In genomic region chr18:40485318-40485717, GRCh38 we compare ENCODE assay signal across 23 cellular contexts.
DNase-seq lines count a peak whose midpoint lies in the region; ATAC-seq and TF ChIP-seq lines count a peak whose summit lies in the region.
"Had no signal": no experiment of that assay in that cellular context is flagged by ENCODE, and none has a peak within 500 bp of the region (broad histone marks: within the 10 kb centered on the region; RNA-seq: fewer than 3 reads in every experiment).

No MANE protein-coding gene starts in this region.

- no peak overlapping the region for H3K4me3 ChIP-seq in adipocyte (ENCODE audit: low read length)
- H3K4me3 ChIP-seq in fibroblast of pulmonary artery (replicated peaks; ENCODE audit: low read depth, low read length) = no peak overlapping the region
- no peak overlapping the region for H3K4me3 ChIP-seq in suprapubic skin
- H3K4me3 ChIP-seq: coronary artery, gastroesophageal sphincter, thoracic aorta had no signal

- H3K27me3 ChIP-seq in adipocyte (replicated peaks; ENCODE audit: control insufficient read depth, insufficient read depth, low read length) (no peaks in the 10 kb centered on the region), suprapubic skin (no peaks in the 10 kb centered on the region)
- H3K27me3 ChIP-seq: gastroesophageal sphincter had no signal

- no peak overlapping the region for H3K27ac Mint-ChIP-seq in WTC11
- H3K27ac Mint-ChIP-seq: T-cell had no signal

- no peak overlapping the region for H3K9ac ChIP-seq in adipocyte (ENCODE audit: low read length)

- no peak overlapping the region for H3K4me3 Mint-ChIP-seq in WTC11
- H3K4me3 Mint-ChIP-seq: neural crest cell, T-cell had no signal

- H3K27ac ChIP-seq in suprapubic skin = no peak overlapping the region
- H3K27ac ChIP-seq: coronary artery, gastroesophageal sphincter, thoracic aorta had no signal

- no peaks in the 10 kb centered on the region for H3K4me1 Mint-ChIP-seq in WTC11
- H3K4me1 Mint-ChIP-seq: neural crest cell, T-cell had no signal

- peaks cover 2% of the 10 kb centered on the region; the same call in 1 of the 2 replicates for H3K27me3 Mint-ChIP-seq in WTC11 (ENCODE audit: low read depth)
- H3K27me3 Mint-ChIP-seq: T-cell had no signal

- CTCF ChIA-PET in WTC11 (lab: Charles Lee) = no interaction called here

- DNase-seq in GM04503 (ENCODE audit: low read depth) (peak; percentile 35), adipocyte (ENCODE audit: low read depth) (peak; percentile 64), fibroblast of pulmonary artery (ENCODE audit: low read depth) (peak; percentile 45), renal cortical epithelial cell (ENCODE audit: low read depth) (peak; percentile 27), suprapubic skin (ENCODE audit: low spot score in 2 of 2) (no peak), NCI-H510A (lab: John Stamatoyannopoulos, UW) (no peak), WTC11 (ENCODE audit: low spot score) (no peak)
- DNase-seq: activated CD4-positive, alpha-beta T cell treated with anti-CD3 and anti-CD28 coated beads, Interleukin-2, amount 50 U/mL, for 1 hour; activated gamma-delta T cell treated with Interleukin-2 at 50 U/mL for 16 hours; anterior cingulate cortex; Caco-2; EL; Karpas-422; midbrain; NCI-H1105; NCI-H2107; NCI-H524 treated with DMSO at 0.1 percent for 48 hours; T-cell had no signal

- POLR2A ChIA-PET in WTC11 (lab: Charles Lee) = no interaction called here

- ATAC-seq in GM21619 (IDR thresholded peaks at IDR 0.05; ENCODE audit: unreplicated experiment) = no peak
- ATAC-seq in WTC11 = no peak
- ATAC-seq: gastroesophageal sphincter, T-cell had no signal

- no peaks in the 10 kb centered on the region for H3K36me3 Mint-ChIP-seq in WTC11
- H3K36me3 Mint-ChIP-seq: T-cell had no signal

- TF ChIP-seq POLR2A in suprapubic skin (IDR thresholded peaks at IDR 0.05) = no peak

- TF ChIP-seq CTCF in fibroblast of pulmonary artery (IDR thresholded peaks at IDR 0.05; ENCODE audit: low read length, missing control alignments) (no peak), suprapubic skin (IDR thresholded peaks at IDR 0.05) (no peak), WTC11 (IDR thresholded peaks at IDR 0.05) (no peak)

- no peak for TF ChIP-seq EP300 in suprapubic skin (IDR thresholded peaks at IDR 0.05)

- no peaks in the 10 kb centered on the region for H3K4me1 ChIP-seq in adipocyte (ENCODE audit: control insufficient read depth, insufficient read depth, low read length)
- no peaks in the 10 kb centered on the region for H3K4me1 ChIP-seq in suprapubic skin
- H3K4me1 ChIP-seq: Caco-2, gastroesophageal sphincter had no signal

- H3K9me3 ChIP-seq in adipocyte (ENCODE audit: control insufficient read depth, low read length) = no peaks in the 10 kb centered on the region
- H3K9me3 ChIP-seq in suprapubic skin = no peaks in the 10 kb centered on the region
- H3K9me3 ChIP-seq: Caco-2, gastroesophageal sphincter, thoracic aorta had no signal

- H3K9me3 Mint-ChIP-seq in WTC11 = no peaks in the 10 kb centered on the region
- H3K9me3 Mint-ChIP-seq: neural crest cell had no signal

- no peaks in the 10 kb centered on the region for H3K36me3 ChIP-seq in adipocyte (ENCODE audit: control insufficient read depth, insufficient read depth, low read length, severe bottlenecking)
- H3K36me3 ChIP-seq in suprapubic skin = no peaks in the 10 kb centered on the region
- H3K36me3 ChIP-seq: gastroesophageal sphincter, thoracic aorta had no signal

TF ChIP-seq in WTC11, 78 proteins besides CTCF, POLR2A, EP300 and RAD21:
- TF ChIP-seq ZNF416 (CRISPR knock-in tag; IDR thresholded peaks at IDR 0.05) = no peak
- no peak for TF ChIP-seq RELA (CRISPR knock-in tag; IDR thresholded peaks at IDR 0.05; ENCODE audit: borderline replicate concordance)
- no peak for TF ChIP-seq ELF4 (CRISPR knock-in tag; IDR thresholded peaks at IDR 0.05; ENCODE audit: low read depth)
- no peak for TF ChIP-seq ZNF121 (CRISPR knock-in tag; IDR thresholded peaks at IDR 0.05)
- TF ChIP-seq E2F5 (CRISPR knock-in tag; IDR thresholded peaks at IDR 0.05) = no peak
- no peak for TF ChIP-seq ZMAT4 (CRISPR knock-in tag; IDR thresholded peaks at IDR 0.05)
- TF ChIP-seq ZNF512 (CRISPR knock-in tag; IDR thresholded peaks at IDR 0.05; ENCODE audit: borderline replicate concordance) = no peak
- TF ChIP-seq ZNF532 (CRISPR knock-in tag; IDR thresholded peaks at IDR 0.05; ENCODE audit: borderline replicate concordance) = no peak
- no peak for TF ChIP-seq SMAD4 (CRISPR knock-in tag; IDR thresholded peaks at IDR 0.05)
- TF ChIP-seq GTF2I (CRISPR knock-in tag; conservative IDR thresholded peaks at IDR 0.05) = no peak

Comparison
In these comparisons a context has a peak if more than half of its experiments do, and no peak if none do; other contexts are left out.
1. DNase-seq: peak in GM04503 (single experiment), adipocyte (single experiment), fibroblast of pulmonary artery (single experiment) and renal cortical epithelial cell (single experiment); none in suprapubic skin (0 of 2), NCI-H510A (single experiment) and WTC11 (single experiment).